ENCODE assay signal across 8 cellular contexts in the genomic region with DNA sequence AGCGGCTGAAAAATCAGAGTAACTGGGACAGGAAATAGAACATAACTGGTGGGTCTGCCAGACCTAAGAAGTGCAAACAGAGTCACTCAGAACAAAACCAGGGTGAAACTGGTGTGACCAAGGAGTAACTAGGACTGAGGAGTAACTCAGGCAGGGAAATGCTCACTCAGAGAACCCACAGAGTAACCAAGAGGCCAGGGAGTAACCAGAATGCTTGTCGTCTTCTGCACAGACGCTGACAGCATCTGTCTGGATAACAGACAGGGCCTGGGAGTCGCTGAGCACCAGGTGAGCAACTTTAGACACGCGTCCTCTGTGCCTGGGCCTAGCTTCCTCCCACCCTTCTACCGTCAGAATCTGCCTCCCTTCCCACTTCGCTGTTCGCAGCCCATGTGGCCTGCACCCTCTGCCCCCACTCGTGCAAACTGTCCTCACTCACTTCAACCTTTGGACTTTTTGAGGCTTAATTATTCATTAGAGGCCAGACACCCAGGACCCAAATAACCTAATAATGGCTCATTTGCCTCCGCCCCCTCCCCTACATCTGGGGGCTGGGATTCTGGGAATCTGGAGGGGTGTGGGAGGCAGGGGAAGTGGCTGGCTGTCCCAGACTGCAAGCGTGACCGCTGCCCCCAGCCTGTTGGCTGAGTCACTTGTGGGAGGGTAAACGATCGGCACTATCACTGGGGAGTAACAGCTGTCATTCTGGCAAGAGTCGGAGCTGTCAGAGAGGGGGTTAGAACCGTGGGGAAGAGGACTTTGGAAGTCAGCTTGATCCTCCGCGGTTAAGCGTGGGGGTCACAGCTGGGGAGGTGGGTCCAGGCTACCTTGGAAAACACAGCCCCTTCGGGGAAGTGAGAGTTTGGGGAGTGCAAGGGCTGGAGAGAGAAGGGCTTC. TPM values are rescaled to one million over a fixed set of nuclear protein-coding genes. Genes with fewer than 3 reads are reported as not detected.
DNase-seq lines count a peak whose midpoint lies in the region; ATAC-seq and FAIRE-seq lines count a peak whose summit lies in the region.

No MANE protein-coding gene starts in this region.

- no peaks in the 10 kb centered on the region for H3K36me3 Mint-ChIP-seq in activated naive CD4-positive, alpha-beta T cell treated with anti-CD3 and anti-CD28 coated beads, Interleukin-2, amount 50 U/mL, for 72 hours

- H3K27ac Mint-ChIP-seq in activated naive CD4-positive, alpha-beta T cell treated with anti-CD3 and anti-CD28 coated beads, Interleukin-2, amount 50 U/mL, for 72 hours, result peak overlapping the region; percentile 90 to 99

- no peaks in the 10 kb centered on the region for H3K9me3 Mint-ChIP-seq in activated naive CD4-positive, alpha-beta T cell treated with anti-CD3 and anti-CD28 coated beads, Interleukin-2, amount 50 U/mL, for 72 hours

- DNase-seq in AML-193 (lab: John Stamatoyannopoulos, UW), result peak; percentile 50 to 66
- DNase-seq in RCC 7860 (ENCODE audit: low spot score), result peak; percentile 67
- peak; percentile 62 to 79 for DNase-seq in activated naive CD4-positive, alpha-beta T cell treated with anti-CD3 and anti-CD28 coated beads, Interleukin-2, amount 50 U/mL, for 72 hours (ENCODE audit: low spot score in 2 of 2)
- peak; percentile 13 for DNase-seq in smooth muscle cell of the brain vasculature (ENCODE audit: low read depth, low spot score)
- DNase-seq in SKM-1 treated with dmso at 0.1 percent for 144 hours (lab: John Stamatoyannopoulos, UW; ENCODE audit: unreplicated experiment), result no peak

- peak; percentile 78 for FAIRE-seq in RCC 7860 (lab: Jason Lieb, UNC)

- H3K4me3 ChIP-seq in iPS-11a (ENCODE audit: low read depth, low read length), result peak overlapping the region; percentile 24

- ATAC-seq in GM19035 (IDR thresholded peaks at IDR 0.05; ENCODE audit: unreplicated experiment), result peak; percentile 86
- peak; percentile 85 for ATAC-seq in HG03139 (IDR thresholded peaks at IDR 0.05; ENCODE audit: unreplicated experiment)
- peak; percentile 83 to 88 for ATAC-seq in activated naive CD4-positive, alpha-beta T cell treated with anti-CD3 and anti-CD28 coated beads, Interleukin-2, amount 50 U/mL, for 72 hours

RNA-seq across cellular contexts. Expression of a gene that starts 0.6 kb away (rescaled TPM):
- 10 to 100 TPM in 1 of 2 donors, 1 to 10 TPM in 1; 3.8 to 36.8 TPM for total RNA-seq in activated naive CD4-positive, alpha-beta T cell treated with anti-CD3 and anti-CD28 coated beads, Interleukin-2, amount 50 U/mL, for 72 hours

RNA-seq across cellular contexts. Expression of a gene that starts 27.0 kb away (rescaled TPM):
- 10 to 100 TPM; 34.2 to 40.2 TPM for total RNA-seq in activated naive CD4-positive, alpha-beta T cell treated with anti-CD3 and anti-CD28 coated beads, Interleukin-2, amount 50 U/mL, for 72 hours

RNA-seq across cellular contexts. Expression of a gene that starts 44.4 kb away (rescaled TPM):
- under 1 TPM in 1 of 2 donors, not detected in 1; 0.29 TPM for total RNA-seq in activated naive CD4-positive, alpha-beta T cell treated with anti-CD3 and anti-CD28 coated beads, Interleukin-2, amount 50 U/mL, for 72 hours
